Comparison of ENCODE assay signal across 1 cellular context in the genomic region with DNA sequence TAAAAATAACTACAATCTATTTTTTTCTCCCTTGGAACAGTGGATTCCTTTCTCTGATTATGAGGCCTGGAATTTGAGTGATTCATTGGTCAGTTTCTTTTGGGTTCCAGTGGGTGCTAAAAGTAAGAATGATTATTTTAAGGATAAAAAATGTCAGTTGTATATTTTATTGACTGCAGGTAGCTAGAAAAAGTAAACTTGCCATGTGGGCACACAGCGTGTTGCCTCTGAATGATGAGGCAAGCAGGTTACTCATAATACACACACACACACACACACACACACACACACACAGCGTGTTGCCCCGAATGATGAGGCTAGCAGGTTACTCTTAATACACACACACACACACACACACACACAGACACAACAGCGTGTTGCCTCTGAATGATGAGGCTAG.
TF ChIP-seq lines count a peak whose summit lies in the region.

No MANE protein-coding gene starts in this region.

TF ChIP-seq in IMR-90, 13 proteins besides CTCF, POLR2A, EP300 and RAD21:
- TF ChIP-seq FOS (IDR thresholded peaks at IDR 0.05; ENCODE audit: low read depth, low read length) (peak; percentile 21; the same call in 1 of the 2 replicates), CEBPB (IDR thresholded peaks at IDR 0.05; ENCODE audit: low read depth, low read length) (peak; percentile 71), CHD1 (IDR thresholded peaks at IDR 0.05; ENCODE audit: low read depth, low read length) (no peak), RCOR1 (IDR thresholded peaks at IDR 0.05; ENCODE audit: insufficient replicate concordance, low read length) (peak; percentile 43), MAFK (IDR thresholded peaks at IDR 0.05; ENCODE audit: low read depth, low read length) (0 out of 2 replicates have a peak, but pooled peaks have one; percentile 12), NFE2L2 (IDR thresholded peaks at IDR 0.05; ENCODE audit: low read depth, low read length) (no peak), MXI1 (IDR thresholded peaks at IDR 0.05; ENCODE audit: borderline replicate concordance, low read depth, low read length) (no peak), RFX5 (IDR thresholded peaks at IDR 0.05; ENCODE audit: low read depth, low read length) (no peak), MAZ (IDR thresholded peaks at IDR 0.05; ENCODE audit: borderline replicate concordance, low read depth, low read length) (no peak), SMC3 (IDR thresholded peaks at IDR 0.05; ENCODE audit: low read depth, low read length) (no peak), BHLHE40 (IDR thresholded peaks at IDR 0.05; ENCODE audit: low read depth, low read length) (no peak; the same call in 1 of the 2 replicates)
- TF ChIP-seq, protein P1, sequence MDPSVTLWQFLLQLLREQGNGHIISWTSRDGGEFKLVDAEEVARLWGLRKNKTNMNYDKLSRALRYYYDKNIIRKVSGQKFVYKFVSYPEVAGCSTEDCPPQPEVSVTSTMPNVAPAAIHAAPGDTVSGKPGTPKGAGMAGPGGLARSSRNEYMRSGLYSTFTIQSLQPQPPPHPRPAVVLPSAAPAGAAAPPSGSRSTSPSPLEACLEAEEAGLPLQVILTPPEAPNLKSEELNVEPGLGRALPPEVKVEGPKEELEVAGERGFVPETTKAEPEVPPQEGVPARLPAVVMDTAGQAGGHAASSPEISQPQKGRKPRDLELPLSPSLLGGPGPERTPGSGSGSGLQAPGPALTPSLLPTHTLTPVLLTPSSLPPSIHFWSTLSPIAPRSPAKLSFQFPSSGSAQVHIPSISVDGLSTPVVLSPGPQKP (IDR thresholded peaks at IDR 0.05; ENCODE audit: borderline replicate concordance, low read depth, low read length) = no peak
- TF ChIP-seq, protein P2, sequence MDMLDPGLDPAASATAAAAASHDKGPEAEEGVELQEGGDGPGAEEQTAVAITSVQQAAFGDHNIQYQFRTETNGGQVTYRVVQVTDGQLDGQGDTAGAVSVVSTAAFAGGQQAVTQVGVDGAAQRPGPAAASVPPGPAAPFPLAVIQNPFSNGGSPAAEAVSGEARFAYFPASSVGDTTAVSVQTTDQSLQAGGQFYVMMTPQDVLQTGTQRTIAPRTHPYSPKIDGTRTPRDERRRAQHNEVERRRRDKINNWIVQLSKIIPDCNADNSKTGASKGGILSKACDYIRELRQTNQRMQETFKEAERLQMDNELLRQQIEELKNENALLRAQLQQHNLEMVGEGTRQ (IDR thresholded peaks at IDR 0.05; ENCODE audit: low read depth, low read length) = no peak
